15 cellular contexts compared by ENCODE assay signal in genomic region chr1:36095760-36096405, GRCh38. TPM values are rescaled to one million over a fixed set of nuclear protein-coding genes. Genes with fewer than 3 reads are reported as not detected.
DNase-seq lines count a peak whose midpoint lies in the region; ATAC-seq and TF ChIP-seq lines count a peak whose summit lies in the region.
"Had no signal": no experiment of that assay in that cellular context is flagged by ENCODE, and none has a peak within 500 bp of the region (broad histone marks: within the 10 kb centered on the region; RNA-seq: fewer than 3 reads in every experiment).

No MANE protein-coding gene starts in this region.

- peak overlapping the region; percentile 63 for H3K27ac Mint-ChIP-seq in stimulated activated effector memory CD8-positive, alpha-beta T cell treated with anti-CD3 and anti-CD28 coated beads, Interleukin-12 subunit alpha, Interleukin-12 subunit beta, amount 100 ng/mL, for 72 hours
- H3K27ac Mint-ChIP-seq: progenitor cell of endocrine pancreas had no signal

- H3K4me3 Mint-ChIP-seq in stimulated activated effector memory CD8-positive, alpha-beta T cell treated with anti-CD3 and anti-CD28 coated beads, Interleukin-12 subunit alpha, Interleukin-12 subunit beta, amount 100 ng/mL, for 72 hours: no peak overlapping the region
- H3K4me3 Mint-ChIP-seq: CD4-positive, alpha-beta memory T cell had no signal

- peak overlapping the region; percentile 75 for H3K27ac ChIP-seq in HL-60 (replicated peaks)
- H3K27ac ChIP-seq: KMS-11 had no signal

- no peak for TF ChIP-seq CTCF in HL-60 (IDR thresholded peaks at IDR 0.05; ENCODE audit: insufficient read depth, low read length)

- H3K36me3 Mint-ChIP-seq in stimulated activated effector memory CD8-positive, alpha-beta T cell treated with anti-CD3 and anti-CD28 coated beads, Interleukin-12 subunit alpha, Interleukin-12 subunit beta, amount 100 ng/mL, for 72 hours: peaks cover 60% of the 10 kb centered on the region

- no peaks in the 10 kb centered on the region for H3K9me3 Mint-ChIP-seq in stimulated activated effector memory CD8-positive, alpha-beta T cell treated with anti-CD3 and anti-CD28 coated beads, Interleukin-12 subunit alpha, Interleukin-12 subunit beta, amount 100 ng/mL, for 72 hours
- H3K9me3 Mint-ChIP-seq: CD4-positive, alpha-beta memory T cell; H9 had no signal

- H3K4me3 ChIP-seq in HL-60 (replicated peaks; ENCODE audit: insufficient read depth, low read length): no peak overlapping the region
- H3K4me3 ChIP-seq: stomach had no signal

- H3K4me1 Mint-ChIP-seq in stimulated activated effector memory CD8-positive, alpha-beta T cell treated with anti-CD3 and anti-CD28 coated beads, Interleukin-12 subunit alpha, Interleukin-12 subunit beta, amount 100 ng/mL, for 72 hours: peaks cover 8% of the 10 kb centered on the region

- DNase-seq in HL-60 (ENCODE audit: low read depth in 1 of 2, low spot score in 1 of 2) (peak; percentile 60 to 84), NOMO-1 treated with dmso at 0.1 percent for 144 hours (lab: John Stamatoyannopoulos, UW; ENCODE audit: unreplicated experiment) (peak; percentile 15), ecto neural progenitor cell (ENCODE audit: low spot score) (peak; percentile 34), mesenteric fat pad (ENCODE audit: low spot score) (no peak), NCI-H345 treated with DMSO at 0.1 percent for 48 hours (lab: John Stamatoyannopoulos, UW; ENCODE audit: unreplicated experiment) (no peak)
- no peak for DNase-seq in stimulated activated effector memory CD8-positive, alpha-beta T cell treated with anti-CD3 and anti-CD28 coated beads, Interleukin-12 subunit alpha, Interleukin-12 subunit beta, amount 100 ng/mL, for 72 hours (ENCODE audit: low spot score in 2 of 2)
- DNase-seq: amniotic stem cell; CD4-positive, alpha-beta memory T cell; glutamatergic neuron; H9; stomach; T-helper 2 cell had no signal

- H3K27me3 ChIP-seq in HL-60 (ENCODE audit: insufficient read depth, poor library complexity, severe bottlenecking): no peaks in the 10 kb centered on the region
- H3K27me3 ChIP-seq: stomach had no signal

- ATAC-seq in stimulated activated effector memory CD8-positive, alpha-beta T cell treated with anti-CD3 and anti-CD28 coated beads, Interleukin-12 subunit alpha, Interleukin-12 subunit beta, amount 100 ng/mL, for 72 hours: no peak
- no peak for ATAC-seq in HG03565 (IDR thresholded peaks at IDR 0.05; ENCODE audit: unreplicated experiment)

RNA-seq across cellular contexts. Expression of gene ADPRS, which starts 7.2 kb away (rescaled TPM):
- total RNA-seq in mesenteric fat pad: 21.8 TPM

RNA-seq across cellular contexts. Expression of gene TEKT2, which starts 12.0 kb away (rescaled TPM):
- total RNA-seq in mesenteric fat pad: 0.35 TPM
- total RNA-seq: CD4-positive, alpha-beta memory T cell; stomach had no signal

RNA-seq across cellular contexts. Expression of gene COL8A2, which starts 29.1 kb away (rescaled TPM):
- total RNA-seq in mesenteric fat pad: 3.3 TPM

RNA-seq across cellular contexts. Expression of gene TRAPPC3, which starts 53.4 kb away (rescaled TPM):
- total RNA-seq in mesenteric fat pad: 68.3 TPM

Comparison
In these comparisons a context has a peak if more than half of its experiments do, and no peak if none do; other contexts are left out.
1. DNase-seq: peak in HL-60 (2 of 2), NOMO-1 treated with dmso at 0.1 percent for 144 hours (single experiment) and ecto neural progenitor cell (single experiment); none in stimulated activated effector memory CD8-positive, alpha-beta T cell treated with anti-CD3 and anti-CD28 coated beads, Interleukin-12 subunit alpha, Interleukin-12 subunit beta, amount 100 ng/mL, for 72 hours (0 of 2), mesenteric fat pad (single experiment) and NCI-H345 treated with DMSO at 0.1 percent for 48 hours (single experiment).